8 cellular contexts compared by ENCODE assay signal in genomic region chr4:40628888-40629287, GRCh38. TPM values are rescaled to one million over a fixed set of nuclear protein-coding genes. Genes with fewer than 3 reads are reported as not detected.
DNase-seq lines count a peak whose midpoint lies in the region; ATAC-seq and TF ChIP-seq lines count a peak whose summit lies in the region.

No MANE protein-coding gene starts in this region.

- H3K4me1 ChIP-seq in HUES64 (ENCODE audit: insufficient read depth, low read length), result peaks cover 52% of the 10 kb centered on the region
- peaks cover 29% of the 10 kb centered on the region for H3K4me1 ChIP-seq in mucosa of stomach (ENCODE audit: control insufficient read depth, insufficient read depth, low read length)

- no peaks in the 10 kb centered on the region for H3K9me3 Mint-ChIP-seq in chondrocyte (ENCODE audit: low read depth)

- in situ Hi-C loops in ACHN (cut with HindIII; ENCODE audit: low pct_ligation_motif_present, low pct_unique_long_range_greater_than_20kb, low sequenced_read_pairs), result no loop called here

- peak overlapping the region; percentile 86 for H3K4me3 Mint-ChIP-seq in chondrocyte (ENCODE audit: unreplicated experiment)

- H3K27me3 ChIP-seq in HUES64 (ENCODE audit: insufficient read depth, low read length), result no peaks in the 10 kb centered on the region
- H3K27me3 ChIP-seq in mucosa of stomach (ENCODE audit: control insufficient read depth, insufficient read depth, low read length), result no peaks in the 10 kb centered on the region

- peaks cover 22% of the 10 kb centered on the region for H3K4me1 Mint-ChIP-seq in chondrocyte (ENCODE audit: low read depth)

- peak overlapping the region; percentile 99 for H3K27ac ChIP-seq in HUES64 (ENCODE audit: low read depth, low read length)

- WGBS in HUES64, result 0% methylated on average over 5 of the region's 6 CpGs

- H3K27ac Mint-ChIP-seq in chondrocyte (ENCODE audit: unreplicated experiment), result no peak overlapping the region

- no peak for ATAC-seq in GM19035 (IDR thresholded peaks at IDR 0.05; ENCODE audit: unreplicated experiment)

- peak; percentile 19 for DNase-seq in ACHN
- no peak for DNase-seq in chondrocyte (ENCODE audit: low spot score)
- DNase-seq in central memory CD4-positive, alpha-beta T cell, result no peak
- no peak for DNase-seq in HCEC 1CT
- no peak for DNase-seq in HUDEP-2 (lab: John Stamatoyannopoulos, UW; ENCODE audit: unreplicated experiment in 76 of 76)

- no peak for TF ChIP-seq CTCF in chondrocyte (IDR thresholded peaks at IDR 0.05)

- no peaks in the 10 kb centered on the region for H3K9me3 ChIP-seq in HUES64 (ENCODE audit: insufficient read depth, low read depth, low read length)
- H3K9me3 ChIP-seq in mucosa of stomach (ENCODE audit: control insufficient read depth, low read length), result no peaks in the 10 kb centered on the region

- H3K36me3 Mint-ChIP-seq in chondrocyte (ENCODE audit: low read depth), result peaks cover 1% of the 10 kb centered on the region

- peaks cover 18% of the 10 kb centered on the region for H3K27me3 Mint-ChIP-seq in chondrocyte (ENCODE audit: low read depth)

- 0 out of 2 replicates have a peak, but pooled peaks cover 3% of the 10 kb centered on the region for H3K36me3 ChIP-seq in HUES64 (ENCODE audit: insufficient read depth, low read length)
- H3K36me3 ChIP-seq in mucosa of stomach (ENCODE audit: control insufficient read depth, insufficient read depth, low read length), result no peaks in the 10 kb centered on the region

- H3K9ac ChIP-seq in HUES64 (ENCODE audit: low read depth, low read length) (peak overlapping the region; percentile 94), mucosa of stomach (ENCODE audit: low read length) (peak overlapping the region; percentile 93)

- H3K4me3 ChIP-seq in HUES64 (ENCODE audit: low read length) (peak overlapping the region; percentile 89), mucosa of stomach (ENCODE audit: low read length) (peak overlapping the region; percentile 89)

RNA-seq across cellular contexts. Expression of gene RBM47, which starts 0.8 kb away (rescaled TPM):
- polyA plus RNA-seq in HUES64 (2013, experiment 1 of 2), result 37.5 TPM
- polyA plus RNA-seq in HUES64 (2013, experiment 2 of 2), result 33.2 TPM
- 0.12 to 0.26 TPM (median 0.12 TPM) in 3 replicates for total RNA-seq in chondrocyte
